In genomic region chr5:134524219-134524825, GRCh38 we compare ENCODE assay signal across 8 cellular contexts. TPM values are rescaled to one million over a fixed set of nuclear protein-coding genes. Genes with fewer than 3 reads are reported as not detected.
DNase-seq lines count a peak whose midpoint lies in the region; ATAC-seq, FAIRE-seq and TF ChIP-seq lines count a peak whose summit lies in the region.

No MANE protein-coding gene starts in this region.

- peak overlapping the region; percentile 95 for H4K91ac ChIP-seq in H1 (replicated peaks; ENCODE audit: insufficient read length, low read length)

- CTCF ChIA-PET in H1 (lab: Charles Lee; ENCODE audit: partially characterized antibody): interaction anchor here (0.6 to 2.9 kb wide), 14 partner anchors 9 to 798 kb away, joined by 3 to 23 read pairs (median 4); no protein-coding TSS in a partner anchor

- peak overlapping the region; percentile 70 to 74 for H3K4me2 ChIP-seq in H1 (ENCODE audit: insufficient read depth in 1 of 2, low read depth in 2 of 2, low read length in 2 of 2)

- peak overlapping the region; percentile 54; the same call in 1 of the 2 replicates for H2BK12ac ChIP-seq in H1 (ENCODE audit: low read depth, low read length)

- H3K18ac ChIP-seq in H1 (ENCODE audit: extremely low read depth, low read length): peak overlapping the region; percentile 85

- peaks cover 7 to 18% of the 10 kb centered on the region in 2 experiments for H3K79me2 ChIP-seq in H1 (ENCODE audit: control insufficient read depth in 1 of 2, insufficient read depth in 2 of 2, low read length in 2 of 2)

- H2BK15ac ChIP-seq in H1 (ENCODE audit: low read length): peak overlapping the region; percentile 82; the same call in 1 of the 2 replicates

- no peaks in the 10 kb centered on the region for H3K9me3 ChIP-seq in H1 (ENCODE audit: insufficient read depth in 2 of 2, low read depth in 1 of 2, low read length in 1 of 2)

- TF ChIP-seq CTCF in H1 (IDR thresholded peaks at IDR 0.05; ENCODE audit: control extremely low read depth in 1 of 3, insufficient read depth in 1 of 3, low read depth in 1 of 3, low read length in 3 of 3): 0 out of 4 replicates have a peak, but pooled peaks of 1 of the 3 experiments have one; percentile 8

- no peak for ATAC-seq in GM19035 (IDR thresholded peaks at IDR 0.05; ENCODE audit: unreplicated experiment)

- H3K23ac ChIP-seq in H1 (ENCODE audit: insufficient read length): no peak overlapping the region

- FAIRE-seq in H1 (lab: Jason Lieb, UNC): no peak

- H2BK5ac ChIP-seq in H1 (ENCODE audit: low read depth, low read length): peak overlapping the region; percentile 96

- TF ChIP-seq POLR2A in GM18951 (IDR thresholded peaks at IDR 0.05; ENCODE audit: extremely low read depth, insufficient read depth, insufficient read length) (peak; percentile 54), H1 (IDR thresholded peaks at IDR 0.05; ENCODE audit: control extremely low read depth in 1 of 2, low read depth in 2 of 2, low read length in 2 of 2) (peak in 1 of 2 experiments; percentile 65; a peak in 2 of 3 replicates)

- no peaks in the 10 kb centered on the region for H4K20me1 ChIP-seq in H1 (replicated peaks in 1 of 2; ENCODE audit: control insufficient read depth in 1 of 2, insufficient read depth in 2 of 2, low read length in 2 of 2)

- 2% methylated on average over 22 of the region's 43 CpGs; no CpG with 5 or more reads in 1 of the 2 experiments for WGBS in H1 (ENCODE audit: extremely low coverage in 1 of 2, insufficient coverage in 1 of 2, insufficient read length in 1 of 2, insufficient replicate concordance in 2 of 2, low coverage in 1 of 2, low lambda C conversion rate in 2 of 2, missing lambda C conversion rate in 1 of 2), 2 experiments

- POLR2A ChIA-PET in H1 (lab: Charles Lee; ENCODE audit: partially characterized antibody): interaction anchor here (0.7 to 7.7 kb wide), 18 partner anchors 8 to 346 kb away, joined by 3 to 131 read pairs (median 4); partner anchors contain the start of gene CDKN2AIPNL

- H2AFZ ChIP-seq in H1 (ENCODE audit: low read length): no peak overlapping the region

- H3K9ac ChIP-seq in H1 (replicated peaks in 1 of 4; ENCODE audit: extremely low read depth in 1 of 4, low read depth in 3 of 4, low read length in 3 of 4): peak overlapping the region; percentile 14 to 72 (median 64); a peak in 6 of 7 replicates

- H3K79me1 ChIP-seq in H1 (ENCODE audit: low read depth, low read length): peaks cover 3% of the 10 kb centered on the region; the same call in 1 of the 2 replicates

- TF ChIP-seq EP300 in H1 (IDR thresholded peaks at IDR 0.05; ENCODE audit: borderline replicate concordance in 1 of 2, low read depth in 2 of 2, low read length in 2 of 2): no peak; a peak in 1 of 3 replicates

- no peak overlapping the region for H3K14ac ChIP-seq in H1 (ENCODE audit: insufficient read length)

- H3K4me3 ChIP-seq in H1 (ENCODE audit: extremely low read depth in 1 of 4, insufficient read depth in 2 of 4, low read depth in 3 of 4, low read length in 4 of 4): peak overlapping the region; percentile 66 to 86 (median 82)

- DNase-seq in ACHN (peak; percentile 77), NCI-H748 (lab: John Stamatoyannopoulos, UW; ENCODE audit: unreplicated experiment) (peak; percentile 81), H1 (ENCODE audit: low read depth in 1 of 2, low spot score in 2 of 2) (peak; percentile 84 to 87), medulla oblongata (ENCODE audit: extremely low spot score) (peak; percentile 86)
- peak; percentile 32 for DNase-seq in activated CD8-positive, alpha-beta memory T cell treated with anti-CD3 and anti-CD28 coated beads, Interleukin-2, amount 50 U/mL, for 1 hour (ENCODE audit: extremely low read depth)
- DNase-seq in stimulated activated CD4-positive, alpha-beta T cell treated with anti-CD3 and anti-CD28 coated beads, TNF-alpha, amount 100 ng/mL, for 4 hours (ENCODE audit: low read depth in 3 of 3): peak; percentile 37 to 54 (median 46)

- peak overlapping the region; percentile 55; the same call in 1 of the 2 replicates for H3K27ac ChIP-seq in H1 (ENCODE audit: low read depth, low read length)

- peak overlapping the region; percentile 73 for H3K56ac ChIP-seq in H1 (replicated peaks; ENCODE audit: insufficient read length, low read depth, low read length)

- H3K4me1 ChIP-seq in H1 (replicated peaks in 1 of 4; ENCODE audit: control insufficient read depth in 3 of 4, insufficient read depth in 4 of 4, low read length in 3 of 4): peaks cover 13 to 18% (median 14%) of the 10 kb centered on the region in 4 experiments; a peak in 6 of 7 replicates

- peak overlapping the region; percentile 77 for H4K5ac ChIP-seq in H1 (ENCODE audit: insufficient read length, low read depth, low read length)

- H3K36me3 ChIP-seq in H1 (ENCODE audit: control insufficient read depth in 2 of 4, insufficient read depth in 4 of 4, low read length in 3 of 4): no peaks in the 10 kb centered on the region

- H2AK5ac ChIP-seq in H1 (ENCODE audit: low read depth, low read length): no peak overlapping the region

- no peak overlapping the region for H2BK20ac ChIP-seq in H1 (ENCODE audit: low read length)

- peak; percentile 19 to 30; a peak in 2 of 4 replicates for TF ChIP-seq RAD21 in H1 (IDR thresholded peaks at IDR 0.05 in 1 of 2, conservative IDR thresholded peaks at IDR 0.05 in 1 of 2; ENCODE audit: low read depth in 2 of 2, low read length in 2 of 2)

- H4K8ac ChIP-seq in H1 (ENCODE audit: extremely low read depth, insufficient read depth, low read length): peak overlapping the region; percentile 66; the same call in 1 of the 2 replicates

- no peak overlapping the region for H2BK120ac ChIP-seq in H1 (replicated peaks; ENCODE audit: low read depth, low read length)

- H3K23me2 ChIP-seq in H1 (ENCODE audit: low read depth, low read length): peaks cover 11% of the 10 kb centered on the region; the same call in 1 of the 2 replicates

- H3K4ac ChIP-seq in H1 (replicated peaks; ENCODE audit: insufficient read length, low read depth, low read length): peak overlapping the region; percentile 41

- in situ Hi-C loops in ACHN (cut with HindIII; ENCODE audit: low pct_ligation_motif_present, low pct_unique_long_range_greater_than_20kb, low sequenced_read_pairs) (no loop called here), GM18951 (cut with MboI; ENCODE audit: low sequenced_read_pairs, unreplicated experiment) (no loop called here)

- no peaks in the 10 kb centered on the region for H3K27me3 ChIP-seq in H1 (replicated peaks in 1 of 4; ENCODE audit: control insufficient read depth in 3 of 4, extremely low read depth in 1 of 4, insufficient read depth in 3 of 4, low read length in 3 of 4)

TF ChIP-seq in H1, 55 proteins besides CTCF, POLR2A, EP300 and RAD21 (continues in another document):
- TF ChIP-seq KDM4A (IDR thresholded peaks at IDR 0.05; ENCODE audit: low read depth, low read length, severe bottlenecking) (peak; percentile 32), CREB1 (IDR thresholded peaks at IDR 0.05) (no peak), BCL11A (IDR thresholded peaks at IDR 0.05; ENCODE audit: low read depth in 2 of 2, low read length in 2 of 2) (no peak), SAP30 (IDR thresholded peaks at IDR 0.05; ENCODE audit: insufficient read depth, insufficient replicate concordance, low read length) (peak; percentile 37), SRF (IDR thresholded peaks at IDR 0.05; ENCODE audit: low read depth, low read length) (0 out of 2 replicates have a peak, but pooled peaks have one; percentile 6), BACH1 (IDR thresholded peaks at IDR 0.05; ENCODE audit: low read length) (no peak), RBBP5 (IDR thresholded peaks at IDR 0.05; ENCODE audit: borderline replicate concordance, low read depth, low read length) (peak; percentile 86), RNF2 (IDR thresholded peaks at IDR 0.05; ENCODE audit: borderline replicate concordance, low read depth, low read length, missing control alignments, poor library complexity, severe bottlenecking) (no peak), JUND (IDR thresholded peaks at IDR 0.05; ENCODE audit: low read length) (no peak), SP2 (IDR thresholded peaks at IDR 0.05; ENCODE audit: low read length) (no peak), TCF12 (IDR thresholded peaks at IDR 0.05; ENCODE audit: low read depth, low read length) (0 out of 2 replicates have a peak, but pooled peaks have one; percentile 40), TAF7 (optimal IDR thresholded peaks at IDR 0.05; ENCODE audit: borderline replicate concordance, low read depth, low read length) (peak; percentile 76), TBP (IDR thresholded peaks at IDR 0.05; ENCODE audit: low read depth, low read length) (peak; percentile 51), CTBP2 (IDR thresholded peaks at IDR 0.05; ENCODE audit: borderline replicate concordance, insufficient read depth, insufficient read length, low read length) (peak; percentile 92), SP4 (IDR thresholded peaks at IDR 0.05; ENCODE audit: low read length) (no peak; the same call in 1 of the 2 replicates), NANOG (IDR thresholded peaks at IDR 0.05; ENCODE audit: insufficient read depth, low read depth, low read length, poor library complexity, severe bottlenecking) (no peak), CHD1 (IDR thresholded peaks at IDR 0.05; ENCODE audit: low read depth, low read length) (no peak), E2F6 (IDR thresholded peaks at IDR 0.05) (no peak; the same call in none of the 2 replicates), HDAC6 (IDR thresholded peaks at IDR 0.05; ENCODE audit: low read depth, low read length) (no peak), KDM5A (IDR thresholded peaks at IDR 0.05; ENCODE audit: low read length) (no peak), ASH2L (IDR thresholded peaks at IDR 0.05; ENCODE audit: low read length) (peak; percentile 89), SIX5 (IDR thresholded peaks at IDR 0.05; ENCODE audit: low read depth, low read length) (no peak)

RNA-seq across cellular contexts. Expression of gene JADE2, which starts 1.1 kb away (rescaled TPM):
- 55.8 and 59.4 TPM in 2 replicates for total RNA-seq in H1 (2021; fragmentation: NEBNext Ultra II Directional; extraction: Animal tissue kit (Norgen Biotek cat#: 25700))
- 19.2 and 21.9 TPM in 2 replicates for polyA plus RNA-seq in H1 (2011; rRNA removed)
- 19.5 TPM for polyA plus RNA-seq in H1 (2011; cell fraction: cytosol; rRNA removed)
- polyA plus RNA-seq in H1 (2011; cell fraction: nucleus; rRNA removed): 28.6 TPM
- 15.9 to 23.0 TPM (median 22.1 TPM) in 4 replicates for polyA plus RNA-seq in H1 (2012, experiment 1 of 2)
- 19.7 TPM for polyA plus RNA-seq in H1 (2012, experiment 2 of 2)
- polyA plus RNA-seq in H1 (2013, experiment 1 of 2): 14.6 TPM
- 14.5 TPM for polyA plus RNA-seq in H1 (2013, experiment 2 of 2)
- 42.6 and 49.2 TPM in 2 replicates for polyA minus RNA-seq in H1 (2011; rRNA and poly(A)+ RNA removed)
- 24.7 TPM for polyA minus RNA-seq in H1 (2011; cell fraction: cytosol; rRNA and poly(A)+ RNA removed)
- polyA minus RNA-seq in H1 (2011; cell fraction: nucleus; rRNA and poly(A)+ RNA removed): 26.6 TPM

Comparison
In these comparisons a context has a peak if more than half of its experiments do, and no peak if none do; other contexts are left out.
1. DNase-seq: peak in every context shown above with its lines; median percentile 86 in medulla oblongata; 86 in H1; 81 in NCI-H748; 77 in ACHN; 46 in stimulated activated CD4-positive, alpha-beta T cell treated with anti-CD3 and anti-CD28 coated beads, TNF-alpha, amount 100 ng/mL, for 4 hours; 32 in activated CD8-positive, alpha-beta memory T cell treated with anti-CD3 and anti-CD28 coated beads, Interleukin-2, amount 50 U/mL, for 1 hour.